Comparison of ENCODE assay signal across 1 cellular context in genomic region chr2:69437751-69438154, GRCh38.
A peak's percentile ranks its signal among the peaks of the same experiment; 100 is the strongest.
TF ChIP-seq lines count a peak whose summit lies in the region.

No MANE protein-coding gene starts in this region.

TF ChIP-seq in GM23338, 12 proteins besides CTCF, POLR2A, EP300 and RAD21 (continued from another document):
- TF ChIP-seq, protein P1, sequence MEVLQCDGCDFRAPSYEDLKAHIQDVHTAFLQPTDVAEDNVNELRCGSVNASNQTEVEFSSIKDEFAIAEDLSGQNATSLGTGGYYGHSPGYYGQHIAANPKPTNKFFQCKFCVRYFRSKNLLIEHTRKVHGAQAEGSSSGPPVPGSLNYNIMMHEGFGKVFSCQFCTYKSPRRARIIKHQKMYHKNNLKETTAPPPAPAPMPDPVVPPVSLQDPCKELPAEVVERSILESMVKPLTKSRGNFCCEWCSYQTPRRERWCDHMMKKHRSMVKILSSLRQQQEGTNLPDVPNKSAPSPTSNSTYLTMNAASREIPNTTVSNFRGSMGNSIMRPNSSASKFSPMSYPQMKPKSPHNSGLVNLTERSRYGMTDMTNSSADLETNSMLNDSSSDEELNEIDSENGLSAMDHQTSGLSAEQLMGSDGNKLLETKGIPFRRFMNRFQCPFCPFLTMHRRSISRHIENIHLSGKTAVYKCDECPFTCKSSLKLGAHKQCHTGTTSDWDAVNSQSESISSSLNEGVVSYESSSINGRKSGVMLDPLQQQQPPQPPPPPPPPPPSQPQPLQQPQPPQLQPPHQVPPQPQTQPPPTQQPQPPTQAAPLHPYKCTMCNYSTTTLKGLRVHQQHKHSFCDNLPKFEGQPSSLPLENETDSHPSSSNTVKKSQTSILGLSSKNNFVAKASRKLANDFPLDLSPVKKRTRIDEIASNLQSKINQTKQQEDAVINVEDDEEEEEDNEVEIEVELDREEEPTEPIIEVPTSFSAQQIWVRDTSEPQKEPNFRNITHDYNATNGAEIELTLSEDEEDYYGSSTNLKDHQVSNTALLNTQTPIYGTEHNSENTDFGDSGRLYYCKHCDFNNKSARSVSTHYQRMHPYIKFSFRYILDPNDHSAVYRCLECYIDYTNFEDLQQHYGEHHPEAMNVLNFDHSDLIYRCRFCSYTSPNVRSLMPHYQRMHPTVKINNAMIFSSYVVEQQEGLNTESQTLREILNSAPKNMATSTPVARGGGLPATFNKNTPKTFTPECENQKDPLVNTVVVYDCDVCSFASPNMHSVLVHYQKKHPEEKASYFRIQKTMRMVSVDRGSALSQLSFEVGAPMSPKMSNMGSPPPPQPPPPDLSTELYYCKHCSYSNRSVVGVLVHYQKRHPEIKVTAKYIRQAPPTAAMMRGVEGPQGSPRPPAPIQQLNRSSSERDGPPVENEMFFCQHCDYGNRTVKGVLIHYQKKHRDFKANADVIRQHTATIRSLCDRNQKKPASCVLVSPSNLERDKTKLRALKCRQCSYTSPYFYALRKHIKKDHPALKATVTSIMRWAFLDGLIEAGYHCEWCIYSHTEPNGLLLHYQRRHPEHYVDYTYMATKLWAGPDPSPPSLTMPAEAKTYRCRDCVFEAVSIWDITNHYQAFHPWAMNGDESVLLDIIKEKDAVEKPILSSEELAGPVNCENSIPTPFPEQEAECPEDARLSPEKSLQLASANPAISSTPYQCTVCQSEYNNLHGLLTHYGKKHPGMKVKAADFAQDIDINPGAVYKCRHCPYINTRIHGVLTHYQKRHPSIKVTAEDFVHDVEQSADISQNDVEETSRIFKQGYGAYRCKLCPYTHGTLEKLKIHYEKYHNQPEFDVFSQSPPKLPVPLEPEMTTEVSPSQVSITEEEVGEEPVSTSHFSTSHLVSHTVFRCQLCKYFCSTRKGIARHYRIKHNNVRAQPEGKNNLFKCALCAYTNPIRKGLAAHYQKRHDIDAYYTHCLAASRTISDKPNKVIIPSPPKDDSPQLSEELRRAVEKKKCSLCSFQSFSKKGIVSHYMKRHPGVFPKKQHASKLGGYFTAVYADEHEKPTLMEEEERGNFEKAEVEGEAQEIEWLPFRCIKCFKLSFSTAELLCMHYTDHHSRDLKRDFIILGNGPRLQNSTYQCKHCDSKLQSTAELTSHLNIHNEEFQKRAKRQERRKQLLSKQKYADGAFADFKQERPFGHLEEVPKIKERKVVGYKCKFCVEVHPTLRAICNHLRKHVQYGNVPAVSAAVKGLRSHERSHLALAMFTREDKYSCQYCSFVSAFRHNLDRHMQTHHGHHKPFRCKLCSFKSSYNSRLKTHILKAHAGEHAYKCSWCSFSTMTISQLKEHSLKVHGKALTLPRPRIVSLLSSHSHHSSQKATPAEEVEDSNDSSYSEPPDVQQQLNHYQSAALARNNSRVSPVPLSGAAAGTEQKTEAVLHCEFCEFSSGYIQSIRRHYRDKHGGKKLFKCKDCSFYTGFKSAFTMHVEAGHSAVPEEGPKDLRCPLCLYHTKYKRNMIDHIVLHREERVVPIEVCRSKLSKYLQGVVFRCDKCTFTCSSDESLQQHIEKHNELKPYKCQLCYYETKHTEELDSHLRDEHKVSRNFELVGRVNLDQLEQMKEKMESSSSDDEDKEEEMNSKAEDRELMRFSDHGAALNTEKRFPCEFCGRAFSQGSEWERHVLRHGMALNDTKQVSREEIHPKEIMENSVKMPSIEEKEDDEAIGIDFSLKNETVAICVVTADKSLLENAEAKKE (CRISPR knock-in tag; IDR thresholded peaks at IDR 0.05): 0 out of 2 replicates have a peak, but pooled peaks have one; percentile 24
